In the genomic region with DNA sequence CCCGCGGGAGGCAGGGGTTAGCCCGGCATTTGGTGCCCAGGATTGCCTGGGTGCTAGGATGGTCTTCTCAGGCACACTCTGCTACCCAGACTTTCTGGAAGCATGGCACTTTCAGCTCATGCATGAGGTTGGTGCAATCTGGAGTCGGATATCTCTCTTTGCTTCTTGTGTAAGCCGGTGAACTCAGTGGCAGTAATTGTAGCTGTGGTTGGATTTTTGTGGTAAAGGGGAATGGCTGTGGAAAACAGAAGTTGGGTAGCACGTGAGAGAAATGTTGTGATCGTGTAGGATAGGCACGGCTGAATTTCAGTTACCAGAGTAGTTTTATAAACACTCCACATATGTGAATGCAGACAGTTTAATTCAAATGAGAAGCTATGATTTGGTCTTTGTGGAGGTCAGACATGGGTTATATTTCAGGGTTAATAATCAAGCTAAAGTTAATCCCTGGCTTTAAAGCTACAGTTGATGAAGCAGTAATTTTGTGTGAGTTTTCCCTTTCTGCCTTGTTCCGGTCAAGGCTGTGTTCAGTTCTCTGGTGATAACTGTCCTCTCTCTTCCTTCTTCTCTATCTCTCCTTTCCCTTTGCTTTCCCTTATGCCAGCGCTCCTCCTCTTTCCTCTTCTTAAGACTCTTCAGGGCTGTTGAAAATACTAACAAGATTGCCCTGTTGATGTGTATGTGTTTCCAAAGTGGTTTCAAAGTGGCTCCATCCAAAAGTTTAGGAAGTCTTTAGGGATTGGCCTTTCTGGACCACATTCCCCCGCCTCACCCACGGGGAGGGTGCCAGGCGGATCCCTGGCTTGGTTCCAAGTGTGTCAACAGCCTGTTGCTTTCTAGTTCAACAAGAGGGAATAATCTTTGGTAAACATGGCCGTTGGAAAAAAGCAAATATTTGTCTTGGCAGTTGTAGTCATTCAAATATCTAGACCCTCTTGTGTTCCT, we compare ENCODE assay signal across 1 cellular context.
TF ChIP-seq lines count a peak whose summit lies in the region.

No MANE protein-coding gene starts in this region.

TF ChIP-seq in liver, 16 proteins besides CTCF, POLR2A, EP300 and RAD21 (continued from another document):
- TF ChIP-seq REST (IDR thresholded peaks at IDR 0.05), result peak; percentile 12
- TF ChIP-seq TAF1 (conservative IDR thresholded peaks at IDR 0.05), result no peak
- TF ChIP-seq NR2F2 (IDR thresholded peaks at IDR 0.05), result peak; percentile 33
- TF ChIP-seq, protein P1, sequence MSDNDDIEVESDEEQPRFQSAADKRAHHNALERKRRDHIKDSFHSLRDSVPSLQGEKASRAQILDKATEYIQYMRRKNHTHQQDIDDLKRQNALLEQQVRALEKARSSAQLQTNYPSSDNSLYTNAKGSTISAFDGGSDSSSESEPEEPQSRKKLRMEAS (IDR thresholded peaks at IDR 0.05), result no peak
- peak; percentile 36 to 56 for TF ChIP-seq HNF4A (conservative IDR thresholded peaks at IDR 0.05)
- peak; percentile 100 for TF ChIP-seq FOXA2 (IDR thresholded peaks at IDR 0.05)
